Comparison of ENCODE assay signal across 31 cellular contexts in genomic region chr3:294581-294980, GRCh38.
"Had no signal": no experiment of that assay in that cellular context is flagged by ENCODE, and none has a peak within 500 bp of the region (broad histone marks: within the 10 kb centered on the region; RNA-seq: fewer than 3 reads in every experiment).

No MANE protein-coding gene starts in this region.

- ATAC-seq: activated CD4-positive, CD25-positive, alpha-beta regulatory T cell treated with anti-CD3 and anti-CD28 coated beads, Interleukin-2, amount 50 U/mL, for 24 hours; activated CD8-positive, alpha-beta memory T cell treated with anti-CD3 and anti-CD28 coated beads, Interleukin-2, amount 10 ng/mL, durations not matched to agents 7 days and 5 days; activated CD8-positive, alpha-beta T cell treated with anti-CD3 and anti-CD28 coated beads, Interleukin-2, amount 10 ng/mL, durations not matched to agents 7 days and 5 days; activated naive CD4-positive, alpha-beta T cell treated with anti-CD3 and anti-CD28 coated beads, Interleukin-2, amount 50 U/mL, for 72 hours; activated T-cell treated with anti-CD3 and anti-CD28 coated beads, Interleukin-2, amount 50 U/mL, for 72 hours; T-cell; T-helper 17 cell had no signal

- H3K4me1 Mint-ChIP-seq: activated CD4-positive, alpha-beta T cell treated with anti-CD3 and anti-CD28 coated beads, Interleukin-2, amount 10 ng/mL, durations not matched to agents 24 days and 14 days; activated CD8-positive, alpha-beta memory T cell treated with anti-CD3 and anti-CD28 coated beads, Interleukin-2, amount 10 ng/mL, durations not matched to agents 7 days and 5 days; activated naive CD4-positive, alpha-beta T cell treated with anti-CD3 and anti-CD28 coated beads, Interleukin-2, amount 10 ng/mL, durations not matched to agents 7 days and 5 days; activated naive CD8-positive, alpha-beta T cell treated with anti-CD3 and anti-CD28 coated beads, Interleukin-2, amount 10 ng/mL, durations not matched to agents 7 days and 5 days; central memory CD8-positive, alpha-beta T cell; T-helper 17 cell had no signal

- H3K4me1 ChIP-seq: ascending aorta, breast epithelium had no signal

- H3K36me3 Mint-ChIP-seq: activated CD4-positive, alpha-beta memory T cell treated with anti-CD3 and anti-CD28 coated beads for 36 hours; activated CD8-positive, alpha-beta memory T cell treated with anti-CD3 and anti-CD28 coated beads, Interleukin-2, amount 10 ng/mL, durations not matched to agents 7 days and 5 days; activated naive CD4-positive, alpha-beta T cell treated with anti-CD3 and anti-CD28 coated beads, Interleukin-2, amount 10 ng/mL, durations not matched to agents 7 days and 5 days; activated naive CD4-positive, alpha-beta T cell treated with anti-CD3 and anti-CD28 coated beads, Interleukin-2, amount 50 U/mL, for 72 hours; activated naive CD8-positive, alpha-beta T cell treated with anti-CD3 and anti-CD28 coated beads, Interleukin-2, amount 10 ng/mL, durations not matched to agents 7 days and 5 days; T-cell had no signal

- DNase-seq: activated B cell treated with CpG ODN at 0.5 μM for 24 hours; activated CD4-positive, alpha-beta memory T cell treated with anti-CD3 and anti-CD28 coated beads for 36 hours; activated CD4-positive, alpha-beta T cell treated with anti-CD3 and anti-CD28 coated beads, Interleukin-2, amount 10 ng/mL, durations not matched to agents 24 days and 14 days; activated CD8-positive, alpha-beta memory T cell treated with anti-CD3 and anti-CD28 coated beads, Interleukin-2, amount 10 ng/mL, durations not matched to agents 7 days and 5 days; activated CD8-positive, alpha-beta memory T cell treated with anti-CD3 and anti-CD28 coated beads, Interleukin-2, amount 50 U/mL, for 4 hours; activated CD8-positive, alpha-beta T cell treated with anti-CD3 and anti-CD28 coated beads, Interleukin-2, amount 10 ng/mL, durations not matched to agents 7 days and 5 days; activated gamma-delta T cell; activated naive CD4-positive, alpha-beta T cell; activated naive CD4-positive, alpha-beta T cell treated with anti-CD3 and anti-CD28 coated beads, Interleukin-2, amount 10 ng/mL, durations not matched to agents 7 days and 5 days; activated naive CD8-positive, alpha-beta T cell treated with anti-CD3 and anti-CD28 coated beads, Interleukin-2, amount 10 ng/mL, durations not matched to agents 7 days and 5 days; activated T-cell treated with anti-CD3 and anti-CD28 coated beads, Interleukin-2, amount 50 U/mL, for 1 hour; activated T-cell treated with anti-CD3 and anti-CD28 coated beads, Interleukin-2, amount 50 U/mL, for 72 hours; dorsolateral prefrontal cortex; effector memory CD4-positive, alpha-beta T cell; endodermal cell; esophagus squamous epithelium; head of caudate nucleus; T-cell; T-helper 17 cell; T1000; WERI-Rb-1 had no signal

- FAIRE-seq: frontal cortex had no signal

- H3K4me3 Mint-ChIP-seq: activated B cell treated with CpG ODN at 0.5 μM for 24 hours; activated CD4-positive, alpha-beta memory T cell treated with anti-CD3 and anti-CD28 coated beads for 36 hours; activated CD4-positive, alpha-beta T cell treated with anti-CD3 and anti-CD28 coated beads, Interleukin-2, amount 10 ng/mL, durations not matched to agents 24 days and 14 days; activated CD8-positive, alpha-beta memory T cell treated with anti-CD3 and anti-CD28 coated beads, Interleukin-2, amount 10 ng/mL, durations not matched to agents 7 days and 5 days; activated CD8-positive, alpha-beta T cell treated with anti-CD3 and anti-CD28 coated beads, Interleukin-2, amount 10 ng/mL, durations not matched to agents 7 days and 5 days; activated naive CD4-positive, alpha-beta T cell treated with anti-CD3 and anti-CD28 coated beads, Interleukin-2, amount 10 ng/mL, durations not matched to agents 7 days and 5 days; activated naive CD8-positive, alpha-beta T cell treated with anti-CD3 and anti-CD28 coated beads, Interleukin-2, amount 10 ng/mL, durations not matched to agents 7 days and 5 days; activated T-cell treated with anti-CD3 and anti-CD28 coated beads, Interleukin-2, amount 50 U/mL, for 72 hours; brain; central memory CD8-positive, alpha-beta T cell; dendritic cell treated with granulocyte-macrophage colony-stimulating factor and Interleukin-4, amounts not matched to agents 40 ng/mL and 50 ng/mL, for 4 days; endodermal cell; T-cell; T-helper 17 cell; T-helper 2 cell treated with Interferon-gamma antibody and Interleukin-4, amounts not matched to agents 5 μg/mL and 100 μg/mL, for 36 hours had no signal

- H3K36me3 ChIP-seq: ascending aorta, breast epithelium, esophagus squamous epithelium, WERI-Rb-1 had no signal

- H3K27me3 Mint-ChIP-seq: activated B cell treated with CpG ODN at 0.5 μM for 24 hours; activated CD4-positive, alpha-beta memory T cell treated with anti-CD3 and anti-CD28 coated beads for 36 hours; activated CD4-positive, alpha-beta T cell treated with anti-CD3 and anti-CD28 coated beads, Interleukin-2, amount 10 ng/mL, durations not matched to agents 24 days and 14 days; activated CD8-positive, alpha-beta memory T cell treated with anti-CD3 and anti-CD28 coated beads, Interleukin-2, amount 10 ng/mL, durations not matched to agents 7 days and 5 days; activated naive CD4-positive, alpha-beta T cell treated with anti-CD3 and anti-CD28 coated beads, Interleukin-2, amount 10 ng/mL, durations not matched to agents 7 days and 5 days; activated naive CD8-positive, alpha-beta T cell treated with anti-CD3 and anti-CD28 coated beads, Interleukin-2, amount 10 ng/mL, durations not matched to agents 7 days and 5 days; brain; central memory CD8-positive, alpha-beta T cell; dendritic cell treated with granulocyte-macrophage colony-stimulating factor and Interleukin-4, amounts not matched to agents 40 ng/mL and 50 ng/mL, for 4 days; T-helper 17 cell had no signal

- H3K27ac Mint-ChIP-seq: activated B cell treated with CpG ODN at 0.5 μM for 24 hours; activated CD4-positive, alpha-beta memory T cell treated with anti-CD3 and anti-CD28 coated beads for 36 hours; activated CD4-positive, alpha-beta T cell treated with anti-CD3 and anti-CD28 coated beads, Interleukin-2, amount 10 ng/mL, durations not matched to agents 24 days and 14 days; activated CD8-positive, alpha-beta memory T cell treated with anti-CD3 and anti-CD28 coated beads, Interleukin-2, amount 10 ng/mL, durations not matched to agents 7 days and 5 days; activated CD8-positive, alpha-beta T cell treated with anti-CD3 and anti-CD28 coated beads, Interleukin-2, amount 10 ng/mL, durations not matched to agents 7 days and 5 days; activated naive CD4-positive, alpha-beta T cell treated with anti-CD3 and anti-CD28 coated beads, Interleukin-2, amount 10 ng/mL, durations not matched to agents 7 days and 5 days; activated naive CD4-positive, alpha-beta T cell treated with anti-CD3 and anti-CD28 coated beads, Interleukin-2, amount 50 U/mL, for 72 hours; activated naive CD8-positive, alpha-beta T cell treated with anti-CD3 and anti-CD28 coated beads, Interleukin-2, amount 10 ng/mL, durations not matched to agents 7 days and 5 days; activated T-cell treated with anti-CD3 and anti-CD28 coated beads, Interleukin-2, amount 50 U/mL, for 72 hours; dendritic cell treated with granulocyte-macrophage colony-stimulating factor and Interleukin-4, amounts not matched to agents 40 ng/mL and 50 ng/mL, for 4 days; endodermal cell; T-cell; T-helper 17 cell; T-helper 2 cell treated with Interferon-gamma antibody and Interleukin-4, amounts not matched to agents 5 μg/mL and 100 μg/mL, for 36 hours had no signal

- H3K4me3 ChIP-seq: ascending aorta, breast epithelium, coronary artery, dorsolateral prefrontal cortex, esophagus squamous epithelium had no signal

- H3K9me3 Mint-ChIP-seq: endodermal cell had no signal

- H3K27ac ChIP-seq: ascending aorta, breast epithelium, coronary artery, dorsolateral prefrontal cortex, WERI-Rb-1 had no signal

- H3K27me3 ChIP-seq: ascending aorta, breast epithelium had no signal
